ENCODE assay signal across 1 cellular context in the genomic region with DNA sequence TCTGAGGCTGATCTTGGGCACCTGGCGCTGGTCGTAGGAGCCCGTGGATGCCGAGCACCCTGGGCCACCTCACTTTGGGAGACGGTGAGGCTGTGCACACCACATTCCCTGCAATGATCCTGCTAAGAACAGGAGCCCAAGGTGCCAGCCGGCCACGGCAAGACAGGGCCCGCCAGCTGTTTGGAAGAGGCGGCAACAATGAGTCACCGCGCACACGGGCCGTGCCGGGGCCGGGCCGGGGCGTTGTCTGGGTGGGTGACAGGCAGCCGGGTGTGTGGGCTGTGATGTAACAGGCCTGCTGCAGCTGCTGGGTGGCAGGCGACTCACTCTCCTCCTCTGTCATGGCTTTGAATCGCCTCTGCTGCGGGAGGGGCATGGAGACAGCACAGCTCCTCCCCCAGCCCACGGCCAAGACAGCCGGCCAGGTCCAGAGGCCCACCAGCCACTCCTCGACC.
A peak's percentile ranks its signal among the peaks of the same experiment; 100 is the strongest.
TF ChIP-seq lines count a peak whose summit lies in the region.

No MANE protein-coding gene starts in this region.

TF ChIP-seq in K562, 482 proteins besides CTCF, POLR2A, EP300 and RAD21 (continued from another document and continues in another):
- TF ChIP-seq, protein P1, sequence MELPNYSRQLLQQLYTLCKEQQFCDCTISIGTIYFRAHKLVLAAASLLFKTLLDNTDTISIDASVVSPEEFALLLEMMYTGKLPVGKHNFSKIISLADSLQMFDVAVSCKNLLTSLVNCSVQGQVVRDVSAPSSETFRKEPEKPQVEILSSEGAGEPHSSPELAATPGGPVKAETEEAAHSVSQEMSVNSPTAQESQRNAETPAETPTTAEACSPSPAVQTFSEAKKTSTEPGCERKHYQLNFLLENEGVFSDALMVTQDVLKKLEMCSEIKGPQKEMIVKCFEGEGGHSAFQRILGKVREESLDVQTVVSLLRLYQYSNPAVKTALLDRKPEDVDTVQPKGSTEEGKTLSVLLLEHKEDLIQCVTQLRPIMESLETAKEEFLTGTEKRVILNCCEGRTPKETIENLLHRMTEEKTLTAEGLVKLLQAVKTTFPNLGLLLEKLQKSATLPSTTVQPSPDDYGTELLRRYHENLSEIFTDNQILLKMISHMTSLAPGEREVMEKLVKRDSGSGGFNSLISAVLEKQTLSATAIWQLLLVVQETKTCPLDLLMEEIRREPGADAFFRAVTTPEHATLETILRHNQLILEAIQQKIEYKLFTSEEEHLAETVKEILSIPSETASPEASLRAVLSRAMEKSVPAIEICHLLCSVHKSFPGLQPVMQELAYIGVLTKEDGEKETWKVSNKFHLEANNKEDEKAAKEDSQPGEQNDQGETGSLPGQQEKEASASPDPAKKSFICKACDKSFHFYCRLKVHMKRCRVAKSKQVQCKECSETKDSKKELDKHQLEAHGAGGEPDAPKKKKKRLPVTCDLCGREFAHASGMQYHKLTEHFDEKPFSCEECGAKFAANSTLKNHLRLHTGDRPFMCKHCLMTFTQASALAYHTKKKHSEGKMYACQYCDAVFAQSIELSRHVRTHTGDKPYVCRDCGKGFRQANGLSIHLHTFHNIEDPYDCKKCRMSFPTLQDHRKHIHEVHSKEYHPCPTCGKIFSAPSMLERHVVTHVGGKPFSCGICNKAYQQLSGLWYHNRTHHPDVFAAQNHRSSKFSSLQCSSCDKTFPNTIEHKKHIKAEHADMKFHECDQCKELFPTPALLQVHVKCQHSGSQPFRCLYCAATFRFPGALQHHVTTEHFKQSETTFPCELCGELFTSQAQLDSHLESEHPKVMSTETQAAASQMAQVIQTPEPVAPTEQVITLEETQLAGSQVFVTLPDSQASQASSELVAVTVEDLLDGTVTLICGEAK (IDR thresholded peaks at IDR 0.05), result no peak
- TF ChIP-seq, protein P1 (CRISPR knock-in tag; IDR thresholded peaks at IDR 0.05), result no peak
- TF ChIP-seq DACH1 (IDR thresholded peaks at IDR 0.05; ENCODE audit: partially characterized antibody), result peak; percentile 93
- 0 out of 2 replicates have a peak, but pooled peaks have one; percentile 21 for TF ChIP-seq SP1 (CRISPR knock-in tag; IDR thresholded peaks at IDR 0.05)
- peak; percentile 4 for TF ChIP-seq FOS (IDR thresholded peaks at IDR 0.05; ENCODE audit: extremely low read depth, insufficient read length)
- TF ChIP-seq RB1 (IDR thresholded peaks at IDR 0.05; ENCODE audit: low read depth), result peak; percentile 43; the same call in 1 of the 2 replicates
- 0 out of 2 replicates have a peak, but pooled peaks have one; percentile 60 for TF ChIP-seq NR2C2 (CRISPR knock-in tag; IDR thresholded peaks at IDR 0.05)
- no peak for TF ChIP-seq NR2C2 (tag; IDR thresholded peaks at IDR 0.05)
- TF ChIP-seq, protein P2, sequence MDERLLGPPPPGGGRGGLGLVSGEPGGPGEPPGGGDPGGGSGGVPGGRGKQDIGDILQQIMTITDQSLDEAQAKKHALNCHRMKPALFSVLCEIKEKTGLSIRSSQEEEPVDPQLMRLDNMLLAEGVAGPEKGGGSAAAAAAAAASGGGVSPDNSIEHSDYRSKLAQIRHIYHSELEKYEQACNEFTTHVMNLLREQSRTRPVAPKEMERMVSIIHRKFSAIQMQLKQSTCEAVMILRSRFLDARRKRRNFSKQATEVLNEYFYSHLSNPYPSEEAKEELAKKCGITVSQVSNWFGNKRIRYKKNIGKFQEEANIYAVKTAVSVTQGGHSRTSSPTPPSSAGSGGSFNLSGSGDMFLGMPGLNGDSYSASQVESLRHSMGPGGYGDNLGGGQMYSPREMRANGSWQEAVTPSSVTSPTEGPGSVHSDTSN (CRISPR knock-in tag; IDR thresholded peaks at IDR 0.05; ENCODE audit: low read depth), result no peak
- TF ChIP-seq, protein P2 (tag; conservative IDR thresholded peaks at IDR 0.05; ENCODE audit: low read depth), result peak; percentile 49
- no peak for TF ChIP-seq NBN (IDR thresholded peaks at IDR 0.05; ENCODE audit: low read depth)
- no peak for TF ChIP-seq ASH1L (IDR thresholded peaks at IDR 0.05; ENCODE audit: borderline replicate concordance, low read depth, partially characterized antibody)
- TF ChIP-seq ARNT (IDR thresholded peaks at IDR 0.05), result no peak
- no peak for TF ChIP-seq PCBP2 (IDR thresholded peaks at IDR 0.05; ENCODE audit: low read depth, low read length, poor library complexity, severe bottlenecking)
- TF ChIP-seq ZNF133 (CRISPR knock-in tag; IDR thresholded peaks at IDR 0.05), result no peak
- TF ChIP-seq HMGN3 (IDR thresholded peaks at IDR 0.05; ENCODE audit: borderline replicate concordance, extremely low read depth, insufficient read length, low read depth, low read length), result peak; percentile 60
- TF ChIP-seq ZNF165 (CRISPR knock-in tag; IDR thresholded peaks at IDR 0.05; ENCODE audit: borderline replicate concordance), result no peak
- TF ChIP-seq, protein P3, sequence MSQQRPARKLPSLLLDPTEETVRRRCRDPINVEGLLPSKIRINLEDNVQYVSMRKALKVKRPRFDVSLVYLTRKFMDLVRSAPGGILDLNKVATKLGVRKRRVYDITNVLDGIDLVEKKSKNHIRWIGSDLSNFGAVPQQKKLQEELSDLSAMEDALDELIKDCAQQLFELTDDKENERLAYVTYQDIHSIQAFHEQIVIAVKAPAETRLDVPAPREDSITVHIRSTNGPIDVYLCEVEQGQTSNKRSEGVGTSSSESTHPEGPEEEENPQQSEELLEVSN (IDR thresholded peaks at IDR 0.05; ENCODE audit: borderline replicate concordance in 1 of 2, extremely low read depth in 1 of 2, insufficient read depth in 1 of 2, insufficient read length in 1 of 2, low read depth in 1 of 2, low read length in 1 of 2, poor library complexity in 1 of 2, severe bottlenecking in 1 of 2), result peak in 1 of 2 experiments; percentile 44
- TF ChIP-seq, protein P4, sequence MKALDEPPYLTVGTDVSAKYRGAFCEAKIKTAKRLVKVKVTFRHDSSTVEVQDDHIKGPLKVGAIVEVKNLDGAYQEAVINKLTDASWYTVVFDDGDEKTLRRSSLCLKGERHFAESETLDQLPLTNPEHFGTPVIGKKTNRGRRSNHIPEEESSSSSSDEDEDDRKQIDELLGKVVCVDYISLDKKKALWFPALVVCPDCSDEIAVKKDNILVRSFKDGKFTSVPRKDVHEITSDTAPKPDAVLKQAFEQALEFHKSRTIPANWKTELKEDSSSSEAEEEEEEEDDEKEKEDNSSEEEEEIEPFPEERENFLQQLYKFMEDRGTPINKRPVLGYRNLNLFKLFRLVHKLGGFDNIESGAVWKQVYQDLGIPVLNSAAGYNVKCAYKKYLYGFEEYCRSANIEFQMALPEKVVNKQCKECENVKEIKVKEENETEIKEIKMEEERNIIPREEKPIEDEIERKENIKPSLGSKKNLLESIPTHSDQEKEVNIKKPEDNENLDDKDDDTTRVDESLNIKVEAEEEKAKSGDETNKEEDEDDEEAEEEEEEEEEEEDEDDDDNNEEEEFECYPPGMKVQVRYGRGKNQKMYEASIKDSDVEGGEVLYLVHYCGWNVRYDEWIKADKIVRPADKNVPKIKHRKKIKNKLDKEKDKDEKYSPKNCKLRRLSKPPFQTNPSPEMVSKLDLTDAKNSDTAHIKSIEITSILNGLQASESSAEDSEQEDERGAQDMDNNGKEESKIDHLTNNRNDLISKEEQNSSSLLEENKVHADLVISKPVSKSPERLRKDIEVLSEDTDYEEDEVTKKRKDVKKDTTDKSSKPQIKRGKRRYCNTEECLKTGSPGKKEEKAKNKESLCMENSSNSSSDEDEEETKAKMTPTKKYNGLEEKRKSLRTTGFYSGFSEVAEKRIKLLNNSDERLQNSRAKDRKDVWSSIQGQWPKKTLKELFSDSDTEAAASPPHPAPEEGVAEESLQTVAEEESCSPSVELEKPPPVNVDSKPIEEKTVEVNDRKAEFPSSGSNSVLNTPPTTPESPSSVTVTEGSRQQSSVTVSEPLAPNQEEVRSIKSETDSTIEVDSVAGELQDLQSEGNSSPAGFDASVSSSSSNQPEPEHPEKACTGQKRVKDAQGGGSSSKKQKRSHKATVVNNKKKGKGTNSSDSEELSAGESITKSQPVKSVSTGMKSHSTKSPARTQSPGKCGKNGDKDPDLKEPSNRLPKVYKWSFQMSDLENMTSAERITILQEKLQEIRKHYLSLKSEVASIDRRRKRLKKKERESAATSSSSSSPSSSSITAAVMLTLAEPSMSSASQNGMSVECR (CRISPR knock-in tag; IDR thresholded peaks at IDR 0.05), result peak; percentile 21; the same call in 1 of the 2 replicates
- 0 out of 2 replicates have a peak, but pooled peaks have one; percentile 47 for TF ChIP-seq MTA3 (IDR thresholded peaks at IDR 0.05; ENCODE audit: borderline replicate concordance)
